8 cellular contexts compared by ENCODE assay signal in genomic region chr6:28981833-28982475, GRCh38. TPM values are rescaled to one million over a fixed set of nuclear protein-coding genes. Genes with fewer than 3 reads are reported as not detected.
DNase-seq lines count a peak whose midpoint lies in the region; FAIRE-seq and TF ChIP-seq lines count a peak whose summit lies in the region.

No MANE protein-coding gene starts in this region.

- no peaks in the 10 kb centered on the region for H3K9me2 ChIP-seq in OCI-LY1 (ENCODE audit: low read depth, low read length)

- H3K4me3 ChIP-seq in AG04450 (ENCODE audit: low read depth, low read length) (peak overlapping the region; percentile 67), OCI-LY1 (ENCODE audit: low read depth, low read length, poor library complexity, severe bottlenecking) (peak overlapping the region; percentile 87), mononuclear cell (ENCODE audit: low read length) (peak overlapping the region; percentile 74)

- H3K27me3 ChIP-seq in AG04450 (ENCODE audit: control insufficient read depth, insufficient read depth, low read length) (no peaks in the 10 kb centered on the region), OCI-LY1 (ENCODE audit: insufficient read depth, low read length) (no peaks in the 10 kb centered on the region), mononuclear cell (ENCODE audit: insufficient read depth, low read length) (peaks cover 15% of the 10 kb centered on the region)

- peaks cover 46% of the 10 kb centered on the region for H3K4me1 ChIP-seq in OCI-LY1 (ENCODE audit: insufficient read depth, low read length, severe bottlenecking)
- H3K4me1 ChIP-seq in mononuclear cell (ENCODE audit: insufficient read depth, low read length): peaks cover 43% of the 10 kb centered on the region

- H3K27ac ChIP-seq in AG04450 (ENCODE audit: low read depth, low read length): no peak overlapping the region
- H3K27ac ChIP-seq in OCI-LY1 (ENCODE audit: low read depth, low read length, poor library complexity, severe bottlenecking): no peak overlapping the region
- H3K27ac ChIP-seq in epithelial cell of prostate: peak overlapping the region; percentile 42

- POLR2A ChIA-PET in AG04450 (lab: Yijun Ruan, JAX): interaction anchor here (0.6 kb wide), 1 partner anchor 51 kb away, joined by 6 read pairs; no protein-coding TSS in a partner anchor

- FAIRE-seq in HTR-8/SVneo (lab: Jason Lieb, UNC): no peak

- peak overlapping the region; percentile 82 for H3K4me2 ChIP-seq in OCI-LY1 (ENCODE audit: low read length)

- H2AFZ ChIP-seq in OCI-LY1 (ENCODE audit: low read length): no peak overlapping the region

- peak overlapping the region; percentile 58 for H3K9ac ChIP-seq in OCI-LY1 (ENCODE audit: low read length)

- H3K9me3 ChIP-seq in AG04450 (ENCODE audit: control insufficient read depth, insufficient read depth, low read length) (peaks cover 5% of the 10 kb centered on the region; the same call in 1 of the 2 replicates), OCI-LY1 (ENCODE audit: low read length) (no peaks in the 10 kb centered on the region), mononuclear cell (ENCODE audit: low read depth, low read length) (no peaks in the 10 kb centered on the region)

- no peaks in the 10 kb centered on the region for H3F3A ChIP-seq in OCI-LY1 (ENCODE audit: insufficient read depth, low read length)

- no peaks in the 10 kb centered on the region for H3K79me2 ChIP-seq in OCI-LY1 (ENCODE audit: insufficient read depth, low read length)

- no peaks in the 10 kb centered on the region for H3K36me3 ChIP-seq in OCI-LY1 (ENCODE audit: insufficient read depth, low read length)

- H4K20me1 ChIP-seq in OCI-LY1 (ENCODE audit: insufficient read depth, low read length): no peaks in the 10 kb centered on the region

- TF ChIP-seq CTCF in AG04450 (IDR thresholded peaks at IDR 0.05; ENCODE audit: low read depth, low read length): no peak
- TF ChIP-seq CTCF in OCI-LY1 (IDR thresholded peaks at IDR 0.05; ENCODE audit: low read length): no peak; the same call in 1 of the 2 replicates

- CTCF ChIA-PET in AG04450 (lab: Charles Lee): interaction anchor here (0.7 to 1.5 kb wide), 5 partner anchors 29 to 145 kb away, joined by 3 to 4 read pairs (median 4); no protein-coding TSS in a partner anchor

- DNase-seq in AG04450 (ENCODE audit: low read depth, low spot score): peak; percentile 77
- DNase-seq in GM19238 (ENCODE audit: insufficient read length, low spot score): peak; percentile 11
- DNase-seq in HTR-8/SVneo (ENCODE audit: insufficient read length, low spot score): peak; percentile 70
- DNase-seq in activated T-cell treated with anti-CD3 and anti-CD28 coated beads for 1 hour (ENCODE audit: low read depth): peak; percentile 64
- peak; percentile 80 for DNase-seq in epithelial cell of prostate (ENCODE audit: low read depth, low spot score)
- peak; percentile 43 to 49 for DNase-seq in stimulated activated CD8-positive, alpha-beta memory T cell treated with anti-CD3 and anti-CD28 coated beads, Interleukin-15, amount 100 ng/mL, for 48 hours (ENCODE audit: low read depth in 2 of 2)

RNA-seq across cellular contexts. Expression of gene ZNF311, which starts 23.2 kb away (rescaled TPM):
- 0.63 and 0.77 TPM in 2 replicates for polyA plus RNA-seq in AG04450 (2011; rRNA removed)
- polyA minus RNA-seq in AG04450 (2011; rRNA and poly(A)+ RNA removed): 0.56 and 0.78 TPM in 2 replicates
- 0.10 TPM for total RNA-seq in mononuclear cell

RNA-seq across cellular contexts. Expression of gene TRIM27, which starts 58.2 kb away (rescaled TPM):
- 62.0 and 73.8 TPM in 2 replicates for polyA plus RNA-seq in AG04450 (2011; rRNA removed)
- 89.7 and 93.0 TPM in 2 replicates for polyA minus RNA-seq in AG04450 (2011; rRNA and poly(A)+ RNA removed)
- total RNA-seq in mononuclear cell: 18.5 TPM

Comparison
In these comparisons a context has a peak if more than half of its experiments do, and no peak if none do; other contexts are left out.
1. DNase-seq: peak in every context shown above with its lines; median percentile 80 in epithelial cell of prostate; 77 in AG04450; 70 in HTR-8/SVneo; 64 in activated T-cell treated with anti-CD3 and anti-CD28 coated beads for 1 hour; 46 in stimulated activated CD8-positive, alpha-beta memory T cell treated with anti-CD3 and anti-CD28 coated beads, Interleukin-15, amount 100 ng/mL, for 48 hours; 11 in GM19238.